Comparison of ENCODE assay signal across 1 cellular context in the genomic region with DNA sequence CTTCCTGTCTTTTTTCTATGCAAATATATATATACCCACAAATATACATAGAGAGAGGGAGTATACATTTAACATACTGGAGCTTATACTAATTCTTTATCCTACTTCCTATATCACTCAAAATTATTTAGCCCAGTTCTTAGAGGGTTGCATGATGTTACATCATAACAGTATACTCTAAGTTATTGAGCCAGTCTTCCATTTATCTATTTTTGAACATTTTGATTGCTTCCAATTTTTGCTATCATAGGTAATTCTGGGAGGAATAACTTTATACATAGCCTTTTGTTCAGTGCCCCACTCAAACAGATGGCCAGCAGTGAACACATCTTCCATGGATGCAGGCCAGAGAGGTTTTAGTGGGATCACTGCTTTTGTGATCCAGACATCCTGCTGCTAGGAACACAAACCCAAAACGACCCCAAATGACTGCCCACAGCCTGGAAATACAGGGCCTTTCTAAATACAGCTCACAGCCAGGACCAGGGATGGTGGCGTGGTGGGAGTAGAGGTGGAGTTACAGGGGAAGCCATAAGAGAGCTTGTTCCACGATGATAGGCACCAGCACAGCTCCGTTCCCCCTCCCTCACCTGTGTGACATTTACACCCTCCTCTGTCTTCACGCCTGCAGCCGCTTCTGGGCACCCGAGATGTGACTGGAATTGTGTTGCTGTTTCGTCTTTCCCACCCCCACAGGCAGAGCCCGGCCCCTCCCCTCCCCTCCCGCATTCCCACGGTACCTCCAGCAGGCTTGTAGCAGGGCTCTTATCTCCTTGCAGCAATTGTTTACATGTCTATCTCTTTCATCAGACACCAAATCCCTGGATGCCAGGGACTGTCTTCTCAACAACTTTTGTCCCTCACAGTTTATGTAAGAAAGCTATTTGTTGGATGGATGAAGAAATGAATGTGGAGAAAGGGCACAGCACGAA.
A peak's percentile ranks its signal among the peaks of the same experiment; 100 is the strongest.
TF ChIP-seq lines count a peak whose summit lies in the region.

No MANE protein-coding gene starts in this region.

TF ChIP-seq in K562, 482 proteins besides CTCF, POLR2A, EP300 and RAD21 (continued from another document and continues in another):
- peak; percentile 77; the same call in 1 of the 2 replicates for TF ChIP-seq NCOR1 (IDR thresholded peaks at IDR 0.05)
- TF ChIP-seq PML (IDR thresholded peaks at IDR 0.05; ENCODE audit: low read length): 0 out of 2 replicates have a peak, but pooled peaks have one; percentile 44
- no peak for TF ChIP-seq MCM5 (IDR thresholded peaks at IDR 0.05; ENCODE audit: low read depth)
- no peak for TF ChIP-seq SIX5 (IDR thresholded peaks at IDR 0.05; ENCODE audit: borderline replicate concordance in 1 of 2, insufficient read depth in 1 of 2, low read depth in 1 of 2, low read length in 2 of 2)
- TF ChIP-seq NR4A1 (CRISPR knock-in tag; IDR thresholded peaks at IDR 0.05): no peak
- no peak for TF ChIP-seq NR4A1 (tag; IDR thresholded peaks at IDR 0.05)
- no peak for TF ChIP-seq PTTG1 (tag; IDR thresholded peaks at IDR 0.05; ENCODE audit: low read depth)
- TF ChIP-seq JUN (IDR thresholded peaks at IDR 0.05; ENCODE audit: borderline replicate concordance, low read depth, low read length): peak; percentile 21; the same call in 1 of the 2 replicates
- TF ChIP-seq JUN (CRISPR knock-in tag; IDR thresholded peaks at IDR 0.05; ENCODE audit: borderline replicate concordance): no peak
- TF ChIP-seq POLR2AphosphoS2 (IDR thresholded peaks at IDR 0.05; ENCODE audit: low read length): no peak
- no peak for TF ChIP-seq LCOR (CRISPR knock-in tag; IDR thresholded peaks at IDR 0.05)
- TF ChIP-seq FOXM1 (IDR thresholded peaks at IDR 0.05; ENCODE audit: low read depth): no peak; the same call in 1 of the 2 replicates
- TF ChIP-seq FOXM1 (CRISPR knock-in tag; IDR thresholded peaks at IDR 0.05; ENCODE audit: low read depth): no peak
- no peak for TF ChIP-seq RAD51 (IDR thresholded peaks at IDR 0.05; ENCODE audit: borderline replicate concordance, low read depth)
- 0 out of 4 replicates have a peak, but pooled peaks of 1 of the 2 experiments have one; percentile 14 for TF ChIP-seq HDAC1 (IDR thresholded peaks at IDR 0.05)
- peak; percentile 84 for TF ChIP-seq TEAD4 (IDR thresholded peaks at IDR 0.05; ENCODE audit: low read length)
- no peak for TF ChIP-seq TEAD4 (CRISPR knock-in tag; IDR thresholded peaks at IDR 0.05; ENCODE audit: borderline replicate concordance)
- TF ChIP-seq ZFX (CRISPR knock-in tag; IDR thresholded peaks at IDR 0.05): no peak
- TF ChIP-seq THRAP3 (IDR thresholded peaks at IDR 0.05; ENCODE audit: borderline replicate concordance): no peak
- TF ChIP-seq NRF1 (conservative IDR thresholded peaks at IDR 0.05 in 1 of 2, IDR thresholded peaks at IDR 0.05 in 1 of 2): no peak
- no peak for TF ChIP-seq HDGF (IDR thresholded peaks at IDR 0.05)
- TF ChIP-seq IFI16 (CRISPR knock-in tag; IDR thresholded peaks at IDR 0.05): no peak
- 0 out of 2 replicates have a peak, but pooled peaks have one; percentile 18 for TF ChIP-seq ZNF584 (CRISPR knock-in tag; IDR thresholded peaks at IDR 0.05; ENCODE audit: low read depth)
- 0 out of 2 replicates have a peak, but pooled peaks have one; percentile 10 for TF ChIP-seq ZNF311 (CRISPR knock-in tag; IDR thresholded peaks at IDR 0.05)
- TF ChIP-seq SNIP1 (IDR thresholded peaks at IDR 0.05; ENCODE audit: low read depth): no peak
- no peak for TF ChIP-seq ZNF347 (CRISPR knock-in tag; IDR thresholded peaks at IDR 0.05; ENCODE audit: low read depth)
- no peak for TF ChIP-seq SMARCB1 (IDR thresholded peaks at IDR 0.05; ENCODE audit: insufficient read length, low read depth)
- TF ChIP-seq, protein P1, sequence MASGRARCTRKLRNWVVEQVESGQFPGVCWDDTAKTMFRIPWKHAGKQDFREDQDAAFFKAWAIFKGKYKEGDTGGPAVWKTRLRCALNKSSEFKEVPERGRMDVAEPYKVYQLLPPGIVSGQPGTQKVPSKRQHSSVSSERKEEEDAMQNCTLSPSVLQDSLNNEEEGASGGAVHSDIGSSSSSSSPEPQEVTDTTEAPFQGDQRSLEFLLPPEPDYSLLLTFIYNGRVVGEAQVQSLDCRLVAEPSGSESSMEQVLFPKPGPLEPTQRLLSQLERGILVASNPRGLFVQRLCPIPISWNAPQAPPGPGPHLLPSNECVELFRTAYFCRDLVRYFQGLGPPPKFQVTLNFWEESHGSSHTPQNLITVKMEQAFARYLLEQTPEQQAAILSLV (tag; IDR thresholded peaks at IDR 0.05): no peak
- TF ChIP-seq MBD2 (IDR thresholded peaks at IDR 0.05; ENCODE audit: borderline replicate concordance, low read depth): no peak
- no peak for TF ChIP-seq TCF7 (IDR thresholded peaks at IDR 0.05; ENCODE audit: borderline replicate concordance)
- TF ChIP-seq, protein P2, sequence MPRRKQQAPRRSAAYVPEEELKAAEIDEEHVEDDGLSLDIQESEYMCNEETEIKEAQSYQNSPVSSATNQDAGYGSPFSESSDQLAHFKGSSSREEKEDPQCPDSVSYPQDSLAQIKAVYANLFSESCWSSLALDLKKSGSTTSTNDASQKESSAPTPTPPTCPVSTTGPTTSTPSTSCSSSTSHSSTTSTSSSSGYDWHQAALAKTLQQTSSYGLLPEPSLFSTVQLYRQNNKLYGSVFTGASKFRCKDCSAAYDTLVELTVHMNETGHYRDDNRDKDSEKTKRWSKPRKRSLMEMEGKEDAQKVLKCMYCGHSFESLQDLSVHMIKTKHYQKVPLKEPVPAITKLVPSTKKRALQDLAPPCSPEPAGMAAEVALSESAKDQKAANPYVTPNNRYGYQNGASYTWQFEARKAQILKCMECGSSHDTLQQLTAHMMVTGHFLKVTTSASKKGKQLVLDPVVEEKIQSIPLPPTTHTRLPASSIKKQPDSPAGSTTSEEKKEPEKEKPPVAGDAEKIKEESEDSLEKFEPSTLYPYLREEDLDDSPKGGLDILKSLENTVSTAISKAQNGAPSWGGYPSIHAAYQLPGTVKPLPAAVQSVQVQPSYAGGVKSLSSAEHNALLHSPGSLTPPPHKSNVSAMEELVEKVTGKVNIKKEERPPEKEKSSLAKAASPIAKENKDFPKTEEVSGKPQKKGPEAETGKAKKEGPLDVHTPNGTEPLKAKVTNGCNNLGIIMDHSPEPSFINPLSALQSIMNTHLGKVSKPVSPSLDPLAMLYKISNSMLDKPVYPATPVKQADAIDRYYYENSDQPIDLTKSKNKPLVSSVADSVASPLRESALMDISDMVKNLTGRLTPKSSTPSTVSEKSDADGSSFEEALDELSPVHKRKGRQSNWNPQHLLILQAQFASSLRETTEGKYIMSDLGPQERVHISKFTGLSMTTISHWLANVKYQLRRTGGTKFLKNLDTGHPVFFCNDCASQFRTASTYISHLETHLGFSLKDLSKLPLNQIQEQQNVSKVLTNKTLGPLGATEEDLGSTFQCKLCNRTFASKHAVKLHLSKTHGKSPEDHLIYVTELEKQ (CRISPR knock-in tag; IDR thresholded peaks at IDR 0.05): no peak
- no peak for TF ChIP-seq NR2C2 (CRISPR knock-in tag; IDR thresholded peaks at IDR 0.05)
- no peak; the same call in 1 of the 2 replicates for TF ChIP-seq NR2C2 (tag; IDR thresholded peaks at IDR 0.05)
- peak in 1 of 2 experiments; percentile 56; a peak in 1 of 4 replicates for TF ChIP-seq FOXA3 (CRISPR knock-in tag; conservative IDR thresholded peaks at IDR 0.05 in 1 of 2, IDR thresholded peaks at IDR 0.05 in 1 of 2)
- no peak for TF ChIP-seq MAFK (IDR thresholded peaks at IDR 0.05; ENCODE audit: low read length)
- TF ChIP-seq ZBED1 (IDR thresholded peaks at IDR 0.05): no peak
- peak; percentile 38; the same call in 1 of the 2 replicates for TF ChIP-seq RNF2 (IDR thresholded peaks at IDR 0.05)
- TF ChIP-seq ZSCAN29 (IDR thresholded peaks at IDR 0.05): no peak
- no peak for TF ChIP-seq NR2F6 (CRISPR knock-in tag; IDR thresholded peaks at IDR 0.05)
- TF ChIP-seq PURB (CRISPR knock-in tag; IDR thresholded peaks at IDR 0.05; ENCODE audit: low read depth): no peak
- no peak for TF ChIP-seq ZNF23 (CRISPR knock-in tag; IDR thresholded peaks at IDR 0.05)
- TF ChIP-seq, protein P3, sequence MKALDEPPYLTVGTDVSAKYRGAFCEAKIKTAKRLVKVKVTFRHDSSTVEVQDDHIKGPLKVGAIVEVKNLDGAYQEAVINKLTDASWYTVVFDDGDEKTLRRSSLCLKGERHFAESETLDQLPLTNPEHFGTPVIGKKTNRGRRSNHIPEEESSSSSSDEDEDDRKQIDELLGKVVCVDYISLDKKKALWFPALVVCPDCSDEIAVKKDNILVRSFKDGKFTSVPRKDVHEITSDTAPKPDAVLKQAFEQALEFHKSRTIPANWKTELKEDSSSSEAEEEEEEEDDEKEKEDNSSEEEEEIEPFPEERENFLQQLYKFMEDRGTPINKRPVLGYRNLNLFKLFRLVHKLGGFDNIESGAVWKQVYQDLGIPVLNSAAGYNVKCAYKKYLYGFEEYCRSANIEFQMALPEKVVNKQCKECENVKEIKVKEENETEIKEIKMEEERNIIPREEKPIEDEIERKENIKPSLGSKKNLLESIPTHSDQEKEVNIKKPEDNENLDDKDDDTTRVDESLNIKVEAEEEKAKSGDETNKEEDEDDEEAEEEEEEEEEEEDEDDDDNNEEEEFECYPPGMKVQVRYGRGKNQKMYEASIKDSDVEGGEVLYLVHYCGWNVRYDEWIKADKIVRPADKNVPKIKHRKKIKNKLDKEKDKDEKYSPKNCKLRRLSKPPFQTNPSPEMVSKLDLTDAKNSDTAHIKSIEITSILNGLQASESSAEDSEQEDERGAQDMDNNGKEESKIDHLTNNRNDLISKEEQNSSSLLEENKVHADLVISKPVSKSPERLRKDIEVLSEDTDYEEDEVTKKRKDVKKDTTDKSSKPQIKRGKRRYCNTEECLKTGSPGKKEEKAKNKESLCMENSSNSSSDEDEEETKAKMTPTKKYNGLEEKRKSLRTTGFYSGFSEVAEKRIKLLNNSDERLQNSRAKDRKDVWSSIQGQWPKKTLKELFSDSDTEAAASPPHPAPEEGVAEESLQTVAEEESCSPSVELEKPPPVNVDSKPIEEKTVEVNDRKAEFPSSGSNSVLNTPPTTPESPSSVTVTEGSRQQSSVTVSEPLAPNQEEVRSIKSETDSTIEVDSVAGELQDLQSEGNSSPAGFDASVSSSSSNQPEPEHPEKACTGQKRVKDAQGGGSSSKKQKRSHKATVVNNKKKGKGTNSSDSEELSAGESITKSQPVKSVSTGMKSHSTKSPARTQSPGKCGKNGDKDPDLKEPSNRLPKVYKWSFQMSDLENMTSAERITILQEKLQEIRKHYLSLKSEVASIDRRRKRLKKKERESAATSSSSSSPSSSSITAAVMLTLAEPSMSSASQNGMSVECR (CRISPR knock-in tag; IDR thresholded peaks at IDR 0.05): no peak
- no peak for TF ChIP-seq PTBP1 (IDR thresholded peaks at IDR 0.05; ENCODE audit: low read depth, low read length)
- TF ChIP-seq, protein P4, sequence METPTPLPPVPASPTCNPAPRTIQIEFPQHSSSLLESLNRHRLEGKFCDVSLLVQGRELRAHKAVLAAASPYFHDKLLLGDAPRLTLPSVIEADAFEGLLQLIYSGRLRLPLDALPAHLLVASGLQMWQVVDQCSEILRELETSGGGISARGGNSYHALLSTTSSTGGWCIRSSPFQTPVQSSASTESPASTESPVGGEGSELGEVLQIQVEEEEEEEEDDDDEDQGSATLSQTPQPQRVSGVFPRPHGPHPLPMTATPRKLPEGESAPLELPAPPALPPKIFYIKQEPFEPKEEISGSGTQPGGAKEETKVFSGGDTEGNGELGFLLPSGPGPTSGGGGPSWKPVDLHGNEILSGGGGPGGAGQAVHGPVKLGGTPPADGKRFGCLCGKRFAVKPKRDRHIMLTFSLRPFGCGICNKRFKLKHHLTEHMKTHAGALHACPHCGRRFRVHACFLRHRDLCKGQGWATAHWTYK (CRISPR knock-in tag; IDR thresholded peaks at IDR 0.05): no peak
- TF ChIP-seq, protein P5, sequence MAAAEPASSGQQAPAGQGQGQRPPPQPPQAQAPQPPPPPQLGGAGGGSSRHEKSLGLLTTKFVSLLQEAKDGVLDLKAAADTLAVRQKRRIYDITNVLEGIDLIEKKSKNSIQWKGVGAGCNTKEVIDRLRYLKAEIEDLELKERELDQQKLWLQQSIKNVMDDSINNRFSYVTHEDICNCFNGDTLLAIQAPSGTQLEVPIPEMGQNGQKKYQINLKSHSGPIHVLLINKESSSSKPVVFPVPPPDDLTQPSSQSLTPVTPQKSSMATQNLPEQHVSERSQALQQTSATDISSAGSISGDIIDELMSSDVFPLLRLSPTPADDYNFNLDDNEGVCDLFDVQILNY (CRISPR knock-in tag; IDR thresholded peaks at IDR 0.05): no peak
- TF ChIP-seq HNRNPLL (IDR thresholded peaks at IDR 0.05; ENCODE audit: low read depth, low read length, poor library complexity, severe bottlenecking): no peak
- TF ChIP-seq ZC3H8 (IDR thresholded peaks at IDR 0.05): no peak
- no peak for TF ChIP-seq ZNF217 (CRISPR knock-in tag; IDR thresholded peaks at IDR 0.05)
- TF ChIP-seq HIVEP1 (CRISPR knock-in tag; IDR thresholded peaks at IDR 0.05): no peak
- TF ChIP-seq EWSR1 (IDR thresholded peaks at IDR 0.05; ENCODE audit: borderline replicate concordance, low read depth, partially characterized antibody): no peak
- TF ChIP-seq CBFA2T2 (conservative IDR thresholded peaks at IDR 0.05): peak; percentile 66
- TF ChIP-seq TCF7L2 (IDR thresholded peaks at IDR 0.05; ENCODE audit: low read depth, low read length): no peak
- TF ChIP-seq, protein P6, sequence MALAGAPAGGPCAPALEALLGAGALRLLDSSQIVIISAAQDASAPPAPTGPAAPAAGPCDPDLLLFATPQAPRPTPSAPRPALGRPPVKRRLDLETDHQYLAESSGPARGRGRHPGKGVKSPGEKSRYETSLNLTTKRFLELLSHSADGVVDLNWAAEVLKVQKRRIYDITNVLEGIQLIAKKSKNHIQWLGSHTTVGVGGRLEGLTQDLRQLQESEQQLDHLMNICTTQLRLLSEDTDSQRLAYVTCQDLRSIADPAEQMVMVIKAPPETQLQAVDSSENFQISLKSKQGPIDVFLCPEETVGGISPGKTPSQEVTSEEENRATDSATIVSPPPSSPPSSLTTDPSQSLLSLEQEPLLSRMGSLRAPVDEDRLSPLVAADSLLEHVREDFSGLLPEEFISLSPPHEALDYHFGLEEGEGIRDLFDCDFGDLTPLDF (CRISPR knock-in tag; IDR thresholded peaks at IDR 0.05): no peak
- TF ChIP-seq POLR2H (tag; IDR thresholded peaks at IDR 0.05; ENCODE audit: low read depth): peak; percentile 53
- no peak for TF ChIP-seq KDM5B (IDR thresholded peaks at IDR 0.05; ENCODE audit: insufficient replicate concordance, low read depth, low read length)
- TF ChIP-seq, protein P7, sequence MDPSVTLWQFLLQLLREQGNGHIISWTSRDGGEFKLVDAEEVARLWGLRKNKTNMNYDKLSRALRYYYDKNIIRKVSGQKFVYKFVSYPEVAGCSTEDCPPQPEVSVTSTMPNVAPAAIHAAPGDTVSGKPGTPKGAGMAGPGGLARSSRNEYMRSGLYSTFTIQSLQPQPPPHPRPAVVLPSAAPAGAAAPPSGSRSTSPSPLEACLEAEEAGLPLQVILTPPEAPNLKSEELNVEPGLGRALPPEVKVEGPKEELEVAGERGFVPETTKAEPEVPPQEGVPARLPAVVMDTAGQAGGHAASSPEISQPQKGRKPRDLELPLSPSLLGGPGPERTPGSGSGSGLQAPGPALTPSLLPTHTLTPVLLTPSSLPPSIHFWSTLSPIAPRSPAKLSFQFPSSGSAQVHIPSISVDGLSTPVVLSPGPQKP (CRISPR knock-in tag; IDR thresholded peaks at IDR 0.05): no peak
- TF ChIP-seq SUPT5H (IDR thresholded peaks at IDR 0.05): no peak
- TF ChIP-seq HDAC8 (tag; IDR thresholded peaks at IDR 0.05): no peak
- TF ChIP-seq CCNT2 (IDR thresholded peaks at IDR 0.05; ENCODE audit: borderline replicate concordance, extremely low read depth, insufficient read length, low read depth, low read length): no peak
- no peak for TF ChIP-seq C11orf30 (IDR thresholded peaks at IDR 0.05; ENCODE audit: low read depth)
- TF ChIP-seq ZNF316 (IDR thresholded peaks at IDR 0.05): no peak
- TF ChIP-seq CHD2 (IDR thresholded peaks at IDR 0.05; ENCODE audit: low read depth, low read length): no peak
- TF ChIP-seq PHTF2 (CRISPR knock-in tag; IDR thresholded peaks at IDR 0.05): no peak
- TF ChIP-seq ZNF778 (CRISPR knock-in tag; IDR thresholded peaks at IDR 0.05): no peak
